12 cellular contexts compared by ENCODE assay signal in genomic region chr4:147094228-147094627, GRCh38.
DNase-seq lines count a peak whose midpoint lies in the region; TF ChIP-seq lines count a peak whose summit lies in the region.
"Had no signal": no experiment of that assay in that cellular context is flagged by ENCODE, and none has a peak within 500 bp of the region (broad histone marks: within the 10 kb centered on the region; RNA-seq: fewer than 3 reads in every experiment).

No MANE protein-coding gene starts in this region.

- H3K9me3 Mint-ChIP-seq in nephron: no peaks in the 10 kb centered on the region

- H3K4me3 ChIP-seq in cardiac fibroblast (replicated peaks in 1 of 2; ENCODE audit: low read depth in 2 of 2, low read length in 2 of 2): no peak overlapping the region
- H3K4me3 ChIP-seq: gastrocnemius medialis had no signal

- no peaks in the 10 kb centered on the region for H3K36me3 Mint-ChIP-seq in nephron (ENCODE audit: low read depth)

- DNase-seq in COLO668 (lab: John Stamatoyannopoulos, UW; ENCODE audit: unreplicated experiment): peak; percentile 8
- DNase-seq in HT-29 (ENCODE audit: low spot score): peak; percentile 9
- peak in 1 of 2 donors; percentile 23 for DNase-seq in cardiac fibroblast (ENCODE audit: low read depth in 2 of 2)
- DNase-seq in HCEC 1CT: no peak
- no peak for DNase-seq in activated CD4-positive, alpha-beta T cell treated with anti-CD3 and anti-CD28 coated beads, Interleukin-2, amount 50 U/mL, for 4 hours
- DNase-seq in activated CD4-positive, CD25-positive, alpha-beta regulatory T cell (lab: John Stamatoyannopoulos, UW): no peak
- DNase-seq: activated CD4-positive, alpha-beta T cell treated with anti-CD3 and anti-CD28 coated beads for 1 hour; gastrocnemius medialis; GOT3; NCI-H2081; SW 1271 had no signal

- no peaks in the 10 kb centered on the region for H3K27me3 Mint-ChIP-seq in nephron (ENCODE audit: low read depth)

- peak; percentile 23 for TF ChIP-seq CTCF in cardiac fibroblast (IDR thresholded peaks at IDR 0.05; ENCODE audit: low read depth, low read length)
- TF ChIP-seq CTCF in nephron (IDR thresholded peaks at IDR 0.05; ENCODE audit: unreplicated experiment in 3 of 3): peak in 2 of 3 experiments; percentile 19 to 49

- peak overlapping the region in 1 of 3 experiments; percentile 32 for H3K27ac Mint-ChIP-seq in nephron

- H3K4me1 Mint-ChIP-seq in nephron: peaks cover 7% of the 10 kb centered on the region

- no peak overlapping the region for H3K4me3 Mint-ChIP-seq in nephron

Comparison
In these comparisons a context has a peak if more than half of its experiments do, and no peak if none do; other contexts are left out.
1. DNase-seq: peak in COLO668 (single experiment) and HT-29 (single experiment); none in HCEC 1CT (single experiment), activated CD4-positive, alpha-beta T cell treated with anti-CD3 and anti-CD28 coated beads, Interleukin-2, amount 50 U/mL, for 4 hours (0 of 2) and activated CD4-positive, CD25-positive, alpha-beta regulatory T cell (0 of 4).